Comparison of ENCODE assay signal across 10 cellular contexts in genomic region chr15:33125883-33126535, GRCh38.
DNase-seq lines count a peak whose midpoint lies in the region; ATAC-seq, FAIRE-seq and TF ChIP-seq lines count a peak whose summit lies in the region.
"Had no signal": no experiment of that assay in that cellular context is flagged by ENCODE, and none has a peak within 500 bp of the region (broad histone marks: within the 10 kb centered on the region; RNA-seq: fewer than 3 reads in every experiment).

No MANE protein-coding gene starts in this region.

- DNase-seq in A549 (ENCODE audit: low read depth in 1 of 2, low spot score in 1 of 2) (no peak), UCSD-AML1 (lab: John Stamatoyannopoulos, UW; ENCODE audit: unreplicated experiment) (peak; percentile 47), immature natural killer cell (peak in 1 of 3 donors; percentile 1), SKM-1 (lab: John Stamatoyannopoulos, UW; ENCODE audit: unreplicated experiment) (no peak), NCI-H2029 treated with DMSO at 0.1 percent for 48 hours (lab: John Stamatoyannopoulos, UW) (no peak), SW 1271 (lab: John Stamatoyannopoulos, UW) (no peak)

- TF ChIP-seq CTCF in A549 (IDR thresholded peaks at IDR 0.05), result no peak

- H3K9me3 ChIP-seq in A549, result no peaks in the 10 kb centered on the region
- H3K9me3 ChIP-seq: gastrocnemius medialis had no signal

- TF ChIP-seq EP300 in A549 (IDR thresholded peaks at IDR 0.05), result no peak

- H3K4me1 Mint-ChIP-seq in immature natural killer cell, result peaks cover 24 to 41% of the 10 kb centered on the region in 2 donors

- H3K9me3 Mint-ChIP-seq in immature natural killer cell, result no peaks in the 10 kb centered on the region

- no peak for ATAC-seq in A549
- ATAC-seq in GM19452 (IDR thresholded peaks at IDR 0.05; ENCODE audit: unreplicated experiment), result peak; percentile 48
- ATAC-seq in GM18909 (IDR thresholded peaks at IDR 0.05; ENCODE audit: poor library complexity, unreplicated experiment), result no peak

- peak; percentile 59 for FAIRE-seq in A549 (lab: Jason Lieb, UNC)

- WGBS in A549 (ENCODE audit: missing lambda C conversion rate), result 86% methylated on average over 7 of the region's 7 CpGs

- H3K4me3 Mint-ChIP-seq in immature natural killer cell, result peak overlapping the region in 4 of 5 donors; percentile 38 to 79 (median 56)

- no peak overlapping the region for H3K4me3 ChIP-seq in A549
- H3K4me3 ChIP-seq: gastrocnemius medialis, lung had no signal

- H3K27ac ChIP-seq in A549, result no peak overlapping the region
- H3K27ac ChIP-seq: gastrocnemius medialis had no signal

- CTCF ChIA-PET in A549 (lab: Yijun Ruan, JAX), result interaction anchor here (1.0 to 16.2 kb wide), 3 partner anchors 7 to 476 kb away, joined by 3 to 346 read pairs (median 83); no protein-coding TSS in a partner anchor

- no peaks in the 10 kb centered on the region for H3K36me3 Mint-ChIP-seq in immature natural killer cell

- POLR2A ChIA-PET in A549 (lab: Yijun Ruan, JAX), result no interaction called here

- no peak for TF ChIP-seq RAD21 in A549 (conservative IDR thresholded peaks at IDR 0.05 in 1 of 2, IDR thresholded peaks at IDR 0.05 in 1 of 2)

- peak overlapping the region in 4 of 6 donors; percentile 50 to 94 (median 63) for H3K27ac Mint-ChIP-seq in immature natural killer cell

- no peak for TF ChIP-seq POLR2A in A549 (IDR thresholded peaks at IDR 0.05; ENCODE audit: low read length)

- no peak overlapping the region for H3K4me2 ChIP-seq in A549

- H3K27me3 Mint-ChIP-seq in immature natural killer cell (ENCODE audit: low read depth in 3 of 3), result peaks cover 0 to 10% (median 2%) of the 10 kb centered on the region in 3 donors

- H3K4me1 ChIP-seq in A549, result 0 out of 3 replicates have a peak, but pooled peaks cover 6% of the 10 kb centered on the region

TF ChIP-seq in A549, 52 proteins besides CTCF, POLR2A, EP300 and RAD21:
- no peak for TF ChIP-seq BHLHE40 (IDR thresholded peaks at IDR 0.05; ENCODE audit: low read depth, low read length)
- TF ChIP-seq EHF (CRISPR knock-in tag; IDR thresholded peaks at IDR 0.05), result no peak
- no peak for TF ChIP-seq CEBPB (IDR thresholded peaks at IDR 0.05)
- TF ChIP-seq HDAC2 (IDR thresholded peaks at IDR 0.05), result no peak
